In the genomic region with DNA sequence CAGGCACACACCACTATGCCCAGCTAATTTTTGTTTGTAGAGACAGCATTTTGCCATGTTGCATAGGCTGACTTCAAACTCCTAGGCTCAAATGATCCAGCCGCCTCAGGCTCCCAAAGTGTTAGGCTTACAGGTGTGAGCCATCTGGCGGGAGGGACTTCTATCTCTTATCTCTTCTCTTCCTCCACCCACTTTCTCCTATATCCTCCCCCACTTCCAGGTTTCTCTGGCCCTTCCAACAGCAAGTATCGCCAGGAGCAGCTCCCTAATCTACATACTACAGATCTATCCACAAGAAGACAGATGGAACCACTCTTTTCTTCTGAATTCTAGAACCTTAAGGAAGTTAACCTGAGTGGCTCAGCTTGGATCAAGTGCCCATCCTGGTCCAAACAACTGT, we compare ENCODE assay signal across 27 cellular contexts.
"Had no signal": no experiment of that assay in that cellular context is flagged by ENCODE, and none has a peak within 500 bp of the region (broad histone marks: within the 10 kb centered on the region; RNA-seq: fewer than 3 reads in every experiment).

No MANE protein-coding gene starts in this region.

- H3K36me3 Mint-ChIP-seq: activated naive CD4-positive, alpha-beta T cell treated with anti-CD3 and anti-CD28 coated beads, Interleukin-2, amount 10 ng/mL, durations not matched to agents 7 days and 5 days; activated naive CD4-positive, alpha-beta T cell treated with anti-CD3 and anti-CD28 coated beads, Interleukin-2, amount 50 U/mL, for 72 hours; brain had no signal

- DNase-seq: activated CD4-positive, alpha-beta memory T cell treated with anti-CD3 and anti-CD28 coated beads, Interleukin-2, amount 10 ng/mL, durations not matched to agents 7 days and 5 days; activated CD4-positive, alpha-beta T cell treated with anti-CD3 and anti-CD28 coated beads for 36 hours; activated CD4-positive, alpha-beta T cell treated with anti-CD3 and anti-CD28 coated beads, Interleukin-2, amount 10 ng/mL, durations not matched to agents 7 days and 5 days; activated CD4-positive, alpha-beta T cell treated with anti-CD3 and anti-CD28 coated beads, Interleukin-2, amount 50 U/mL, for 4 hours; activated CD4-positive, CD25-positive, alpha-beta regulatory T cell; activated CD4-positive, CD25-positive, alpha-beta regulatory T cell treated with anti-CD3 and anti-CD28 coated beads, Interleukin-2, amount 50 U/mL, for 72 hours; activated CD8-positive, alpha-beta memory T cell treated with anti-CD3 and anti-CD28 coated beads, Interleukin-2, amount 50 U/mL, for 48 hours; activated gamma-delta T cell; activated naive CD4-positive, alpha-beta T cell; activated naive CD4-positive, alpha-beta T cell treated with anti-CD3 and anti-CD28 coated beads, Interleukin-2, amount 10 ng/mL, durations not matched to agents 7 days and 5 days; activated naive CD8-positive, alpha-beta T cell treated with anti-CD3 and anti-CD28 coated beads, Interleukin-2, amount 10 ng/mL, durations not matched to agents 7 days and 5 days; activated T-cell treated with anti-CD3 and anti-CD28 coated beads for 4 hours; activated T-cell treated with anti-CD3 and anti-CD28 coated beads, Interleukin-2, amount 50 U/mL, for 24 hours; activated T-cell treated with anti-CD3 and anti-CD28 coated beads, Interleukin-2, amount 50 U/mL, for 72 hours; central memory CD4-positive, alpha-beta T cell; dermis blood vessel endothelial cell; effector CD4-positive, alpha-beta T cell; effector memory CD8-positive, alpha-beta T cell; esophagus squamous epithelium; foreskin melanocyte; heart right ventricle; T-helper 1 cell; T-helper 17 cell; T1000 had no signal

- H3K27ac Mint-ChIP-seq: activated CD4-positive, alpha-beta memory T cell treated with anti-CD3 and anti-CD28 coated beads, Interleukin-2, amount 10 ng/mL, durations not matched to agents 7 days and 5 days; activated CD4-positive, alpha-beta T cell treated with anti-CD3 and anti-CD28 coated beads for 36 hours; activated CD4-positive, alpha-beta T cell treated with anti-CD3 and anti-CD28 coated beads, Interleukin-2, amount 10 ng/mL, durations not matched to agents 7 days and 5 days; activated naive CD4-positive, alpha-beta T cell treated with anti-CD3 and anti-CD28 coated beads, Interleukin-2, amount 10 ng/mL, durations not matched to agents 7 days and 5 days; activated naive CD4-positive, alpha-beta T cell treated with anti-CD3 and anti-CD28 coated beads, Interleukin-2, amount 50 U/mL, for 72 hours; activated naive CD8-positive, alpha-beta T cell treated with anti-CD3 and anti-CD28 coated beads, Interleukin-2, amount 10 ng/mL, durations not matched to agents 7 days and 5 days; activated T-cell treated with anti-CD3 and anti-CD28 coated beads, Interleukin-2, amount 50 U/mL, for 24 hours; activated T-cell treated with anti-CD3 and anti-CD28 coated beads, Interleukin-2, amount 50 U/mL, for 72 hours; brain; effector memory CD8-positive, alpha-beta T cell; T-helper 17 cell; T-helper 2 cell treated with Interferon-gamma antibody and Interleukin-4, amounts not matched to agents 5 μg/mL and 100 μg/mL, for 36 hours had no signal

- H3K4me3 Mint-ChIP-seq: activated CD4-positive, alpha-beta memory T cell treated with anti-CD3 and anti-CD28 coated beads, Interleukin-2, amount 10 ng/mL, durations not matched to agents 7 days and 5 days; activated CD4-positive, alpha-beta T cell treated with anti-CD3 and anti-CD28 coated beads for 36 hours; activated CD4-positive, alpha-beta T cell treated with anti-CD3 and anti-CD28 coated beads, Interleukin-2, amount 10 ng/mL, durations not matched to agents 7 days and 5 days; activated naive CD4-positive, alpha-beta T cell treated with anti-CD3 and anti-CD28 coated beads, Interleukin-2, amount 10 ng/mL, durations not matched to agents 7 days and 5 days; activated naive CD8-positive, alpha-beta T cell treated with anti-CD3 and anti-CD28 coated beads, Interleukin-2, amount 10 ng/mL, durations not matched to agents 7 days and 5 days; activated T-cell treated with anti-CD3 and anti-CD28 coated beads, Interleukin-2, amount 50 U/mL, for 24 hours; activated T-cell treated with anti-CD3 and anti-CD28 coated beads, Interleukin-2, amount 50 U/mL, for 72 hours; brain; effector memory CD8-positive, alpha-beta T cell; T-helper 17 cell; T-helper 2 cell treated with Interferon-gamma antibody and Interleukin-4, amounts not matched to agents 5 μg/mL and 100 μg/mL, for 36 hours had no signal

- H3K27me3 Mint-ChIP-seq: activated CD4-positive, alpha-beta T cell treated with anti-CD3 and anti-CD28 coated beads for 36 hours; activated T-cell treated with anti-CD3 and anti-CD28 coated beads, Interleukin-2, amount 50 U/mL, for 24 hours had no signal

- H3K9me3 Mint-ChIP-seq: activated CD4-positive, alpha-beta memory T cell treated with anti-CD3 and anti-CD28 coated beads, Interleukin-2, amount 10 ng/mL, durations not matched to agents 7 days and 5 days; activated naive CD4-positive, alpha-beta T cell treated with anti-CD3 and anti-CD28 coated beads, Interleukin-2, amount 10 ng/mL, durations not matched to agents 7 days and 5 days; activated naive CD4-positive, alpha-beta T cell treated with anti-CD3 and anti-CD28 coated beads, Interleukin-2, amount 50 U/mL, for 72 hours; activated naive CD8-positive, alpha-beta T cell treated with anti-CD3 and anti-CD28 coated beads, Interleukin-2, amount 10 ng/mL, durations not matched to agents 7 days and 5 days; activated T-cell treated with anti-CD3 and anti-CD28 coated beads, Interleukin-2, amount 50 U/mL, for 24 hours; activated T-cell treated with anti-CD3 and anti-CD28 coated beads, Interleukin-2, amount 50 U/mL, for 72 hours; effector memory CD8-positive, alpha-beta T cell; T-helper 2 cell treated with Interferon-gamma antibody and Interleukin-4, amounts not matched to agents 5 μg/mL and 100 μg/mL, for 36 hours had no signal
